ENCODE assay signal across 25 cellular contexts in genomic region chr1:214590696-214591095, GRCh38. TPM values are rescaled to one million over a fixed set of nuclear protein-coding genes. Genes with fewer than 3 reads are reported as not detected.
DNase-seq lines count a peak whose midpoint lies in the region; ATAC-seq, FAIRE-seq and TF ChIP-seq lines count a peak whose summit lies in the region.
"Had no signal": no experiment of that assay in that cellular context is flagged by ENCODE, and none has a peak within 500 bp of the region (broad histone marks: within the 10 kb centered on the region; RNA-seq: fewer than 3 reads in every experiment).

No MANE protein-coding gene starts in this region.

- H3K56ac ChIP-seq in H1 (replicated peaks; ENCODE audit: insufficient read length, low read depth, low read length), result no peak overlapping the region

- no peaks in the 10 kb centered on the region for H3K9me3 Mint-ChIP-seq in stimulated activated naive CD8-positive, alpha-beta T cell treated with anti-CD3 and anti-CD28 coated beads, Interleukin-15, amount 100 ng/mL, for 72 hours
- H3K9me3 Mint-ChIP-seq: T-helper 1 cell treated with Interleukin-12 subunit alpha and Interleukin-12 subunit beta and Interleukin-4 antibody, amounts not matched to agents 30 μg/mL and 1 μg/mL, for 36 hours had no signal

- H2AFZ ChIP-seq in MM.1S (ENCODE audit: low read length) (no peak overlapping the region), H1 (ENCODE audit: low read length) (no peak overlapping the region), osteoblast (ENCODE audit: low read length) (no peak overlapping the region)

- no peaks in the 10 kb centered on the region for H3K23me2 ChIP-seq in H1 (ENCODE audit: low read depth, low read length)

- H3K27ac ChIP-seq in MM.1S (ENCODE audit: low read length) (no peak overlapping the region), H1 (ENCODE audit: low read depth, low read length) (no peak overlapping the region), osteoblast (ENCODE audit: low read depth, low read length) (no peak overlapping the region)
- H3K27ac ChIP-seq: left ventricle myocardium inferior, right atrium auricular region, SK-N-MC, spleen, stomach had no signal

- H2BK15ac ChIP-seq in H1 (ENCODE audit: low read length), result no peak overlapping the region

- H3K4me3 Mint-ChIP-seq in stimulated activated naive CD8-positive, alpha-beta T cell treated with anti-CD3 and anti-CD28 coated beads, Interleukin-15, amount 100 ng/mL, for 72 hours, result no peak overlapping the region
- H3K4me3 Mint-ChIP-seq: T-helper 1 cell treated with Interleukin-12 subunit alpha and Interleukin-12 subunit beta and Interleukin-4 antibody, amounts not matched to agents 30 μg/mL and 1 μg/mL, for 36 hours had no signal

- H3K79me2 ChIP-seq in MM.1S (ENCODE audit: low read length), result no peaks in the 10 kb centered on the region
- no peaks in the 10 kb centered on the region for H3K79me2 ChIP-seq in H1 (ENCODE audit: control insufficient read depth in 1 of 2, insufficient read depth in 2 of 2, low read length in 2 of 2)
- H3K79me2 ChIP-seq in osteoblast (ENCODE audit: insufficient read depth, low read length), result no peaks in the 10 kb centered on the region

- TF ChIP-seq EP300 in H1 (IDR thresholded peaks at IDR 0.05; ENCODE audit: borderline replicate concordance in 1 of 2, low read depth in 2 of 2, low read length in 2 of 2), result no peak

- CTCF ChIA-PET in H1 (lab: Charles Lee; ENCODE audit: partially characterized antibody), result interaction anchor here (1.1 to 18.8 kb wide), 9 partner anchors 8 to 377 kb away, joined by 3 to 445 read pairs (median 5); no protein-coding TSS in a partner anchor

- no peak overlapping the region for H4K8ac ChIP-seq in H1 (ENCODE audit: extremely low read depth, insufficient read depth, low read length)

- H3K9ac ChIP-seq in MM.1S (ENCODE audit: low read length), result no peak overlapping the region
- H3K9ac ChIP-seq in H1 (replicated peaks in 1 of 4; ENCODE audit: extremely low read depth in 1 of 4, low read depth in 3 of 4, low read length in 3 of 4), result no peak overlapping the region

- H3K27me3 ChIP-seq in MM.1S (replicated peaks; ENCODE audit: insufficient read depth, low read length) (no peaks in the 10 kb centered on the region), H1 (replicated peaks in 1 of 4; ENCODE audit: control insufficient read depth in 3 of 4, extremely low read depth in 1 of 4, insufficient read depth in 3 of 4, low read length in 3 of 4) (no peaks in the 10 kb centered on the region), osteoblast (ENCODE audit: insufficient read depth, low read length) (no peaks in the 10 kb centered on the region)
- H3K27me3 ChIP-seq: BE2C, right atrium auricular region had no signal

- H4K20me1 ChIP-seq in MM.1S (ENCODE audit: insufficient read depth, low read length) (no peaks in the 10 kb centered on the region), H1 (replicated peaks in 1 of 2; ENCODE audit: control insufficient read depth in 1 of 2, insufficient read depth in 2 of 2, low read length in 2 of 2) (no peaks in the 10 kb centered on the region), osteoblast (ENCODE audit: insufficient read depth, low read length) (no peaks in the 10 kb centered on the region)

- H2BK12ac ChIP-seq in H1 (ENCODE audit: low read depth, low read length), result no peak overlapping the region

- no peak overlapping the region for H2BK20ac ChIP-seq in H1 (ENCODE audit: low read length)

- no peak; a peak in 1 of 4 replicates for TF ChIP-seq RAD21 in H1 (IDR thresholded peaks at IDR 0.05 in 1 of 2, conservative IDR thresholded peaks at IDR 0.05 in 1 of 2; ENCODE audit: low read depth in 2 of 2, low read length in 2 of 2)

- POLR2A ChIA-PET in H1 (lab: Charles Lee; ENCODE audit: partially characterized antibody), result no interaction called here

- no peaks in the 10 kb centered on the region for H3K9me2 ChIP-seq in MM.1S (replicated peaks; ENCODE audit: insufficient read depth, low read length)

- H2BK120ac ChIP-seq in H1 (replicated peaks; ENCODE audit: low read depth, low read length), result no peak overlapping the region

- H3K36me3 ChIP-seq in MM.1S (replicated peaks; ENCODE audit: insufficient read depth, low read length), result no peaks in the 10 kb centered on the region
- no peaks in the 10 kb centered on the region for H3K36me3 ChIP-seq in H1 (ENCODE audit: control insufficient read depth in 2 of 4, insufficient read depth in 4 of 4, low read length in 3 of 4)
- no peaks in the 10 kb centered on the region for H3K36me3 ChIP-seq in osteoblast (ENCODE audit: insufficient read depth, low read length)
- H3K36me3 ChIP-seq: BE2C, left ventricle myocardium inferior, right atrium auricular region, spleen, stomach had no signal

- H3K4me1 ChIP-seq in MM.1S (ENCODE audit: low read length) (no peaks in the 10 kb centered on the region), H1 (replicated peaks in 1 of 4; ENCODE audit: control insufficient read depth in 3 of 4, insufficient read depth in 4 of 4, low read length in 3 of 4) (no peaks in the 10 kb centered on the region), osteoblast (ENCODE audit: insufficient read depth, low read length) (no peaks in the 10 kb centered on the region)
- H3K4me1 ChIP-seq: BE2C, left ventricle myocardium inferior, right atrium auricular region, spleen, stomach had no signal

- no peak overlapping the region for H2AK5ac ChIP-seq in H1 (ENCODE audit: low read depth, low read length)

- no peak overlapping the region for H3K4me3 ChIP-seq in MM.1S (ENCODE audit: low read length)
- no peak overlapping the region for H3K4me3 ChIP-seq in H1 (ENCODE audit: extremely low read depth in 1 of 4, insufficient read depth in 2 of 4, low read depth in 3 of 4, low read length in 4 of 4)
- H3K4me3 ChIP-seq in osteoblast (ENCODE audit: insufficient read depth, low read length), result no peak overlapping the region
- H3K4me3 ChIP-seq: left ventricle myocardium inferior, right atrium auricular region, SK-N-MC, spleen, stomach had no signal

- H3K14ac ChIP-seq in H1 (ENCODE audit: insufficient read length), result no peak overlapping the region

- H3K4me1 Mint-ChIP-seq in stimulated activated naive CD8-positive, alpha-beta T cell treated with anti-CD3 and anti-CD28 coated beads, Interleukin-15, amount 100 ng/mL, for 72 hours, result no peaks in the 10 kb centered on the region

- no peak overlapping the region for H3K23ac ChIP-seq in H1 (ENCODE audit: insufficient read length)

- peak; percentile 22; the same call in 1 of the 2 replicates for TF ChIP-seq CTCF in MM.1S (IDR thresholded peaks at IDR 0.05; ENCODE audit: low read length)
- peak in 2 of 3 experiments; percentile 6 to 9; a peak in 1 of 4 replicates for TF ChIP-seq CTCF in H1 (IDR thresholded peaks at IDR 0.05; ENCODE audit: control extremely low read depth in 1 of 3, insufficient read depth in 1 of 3, low read depth in 1 of 3, low read length in 3 of 3)
- peak; percentile 21 for TF ChIP-seq CTCF in osteoblast (IDR thresholded peaks at IDR 0.05; ENCODE audit: extremely low read depth, low read depth, low read length)

- H2BK5ac ChIP-seq in H1 (ENCODE audit: low read depth, low read length), result no peak overlapping the region

- no peaks in the 10 kb centered on the region for H3F3A ChIP-seq in MM.1S (ENCODE audit: insufficient read depth, low read length)

- no peak overlapping the region for H3K4me2 ChIP-seq in MM.1S (ENCODE audit: low read depth, low read length)
- H3K4me2 ChIP-seq in H1 (ENCODE audit: insufficient read depth in 1 of 2, low read depth in 2 of 2, low read length in 2 of 2), result no peak overlapping the region
- H3K4me2 ChIP-seq in osteoblast (ENCODE audit: insufficient read depth, low read length), result no peak overlapping the region

- no peak for ATAC-seq in HG02678 (IDR thresholded peaks at IDR 0.05; ENCODE audit: unreplicated experiment)
- no peak for ATAC-seq in HG02870 (IDR thresholded peaks at IDR 0.05; ENCODE audit: unreplicated experiment)
- no peak for ATAC-seq in stimulated activated naive CD8-positive, alpha-beta T cell treated with anti-CD3 and anti-CD28 coated beads, Interleukin-15, amount 100 ng/mL, for 72 hours
- ATAC-seq: activated CD4-positive, CD25-positive, alpha-beta regulatory T cell treated with anti-CD3 and anti-CD28 coated beads, Interleukin-2, amount 50 U/mL, for 24 hours had no signal

- no peak for FAIRE-seq in H1 (lab: Jason Lieb, UNC)
- FAIRE-seq: islet of Langerhans had no signal

- no peak overlapping the region for H3K18ac ChIP-seq in H1 (ENCODE audit: extremely low read depth, low read length)

- no peaks in the 10 kb centered on the region for H3K79me1 ChIP-seq in H1 (ENCODE audit: low read depth, low read length)

- DNase-seq in ELR (ENCODE audit: low read depth) (peak; percentile 37), MM.1S (no peak), H1 (ENCODE audit: low read depth in 1 of 2, low spot score in 2 of 2) (no peak), osteoblast (ENCODE audit: insufficient read length, low spot score, missing footprints) (no peak)
- no peak for DNase-seq in stimulated activated naive CD8-positive, alpha-beta T cell treated with anti-CD3 and anti-CD28 coated beads, Interleukin-15, amount 100 ng/mL, for 72 hours
- DNase-seq: activated CD4-positive, alpha-beta T cell treated with anti-CD3 and anti-CD28 coated beads, Interleukin-2, amount 50 U/mL, for 48 hours; activated naive CD4-positive, alpha-beta T cell treated with Interleukin-2 at 50 U/mL for 16 hours; BE2C; DMS53; left ventricle myocardium inferior; NCI-H1417 treated with DMSO at 0.1 percent for 48 hours; NCI-H2081; NCI-H2227 treated with DMSO at 0.1 percent for 48 hours; NCI-H526; OCI-M1; posterior cingulate gyrus; spleen; stomach had no signal

- H3K9me3 ChIP-seq in MM.1S (replicated peaks; ENCODE audit: insufficient read depth, low read length), result no peaks in the 10 kb centered on the region
- no peaks in the 10 kb centered on the region for H3K9me3 ChIP-seq in H1 (ENCODE audit: insufficient read depth in 2 of 2, low read depth in 1 of 2, low read length in 1 of 2)
- no peaks in the 10 kb centered on the region for H3K9me3 ChIP-seq in osteoblast (ENCODE audit: low read depth, low read length)
- H3K9me3 ChIP-seq: BE2C, left ventricle myocardium inferior, right atrium auricular region, spleen, stomach had no signal

- no peak overlapping the region for H3K4ac ChIP-seq in H1 (replicated peaks; ENCODE audit: insufficient read length, low read depth, low read length)

- H4K91ac ChIP-seq in H1 (replicated peaks; ENCODE audit: insufficient read length, low read length), result no peak overlapping the region

- no peak overlapping the region for H4K5ac ChIP-seq in H1 (ENCODE audit: insufficient read length, low read depth, low read length)

- TF ChIP-seq POLR2A in H1 (IDR thresholded peaks at IDR 0.05; ENCODE audit: control extremely low read depth in 1 of 2, low read depth in 2 of 2, low read length in 2 of 2), result no peak

- no peak overlapping the region for H3K27ac Mint-ChIP-seq in stimulated activated naive CD8-positive, alpha-beta T cell treated with anti-CD3 and anti-CD28 coated beads, Interleukin-15, amount 100 ng/mL, for 72 hours
- H3K27ac Mint-ChIP-seq: T-helper 1 cell treated with Interleukin-12 subunit alpha and Interleukin-12 subunit beta and Interleukin-4 antibody, amounts not matched to agents 30 μg/mL and 1 μg/mL, for 36 hours had no signal

- 91 to 100% methylated on average over 2 to 5 of the region's 5 CpGs for WGBS in H1 (ENCODE audit: extremely low coverage in 1 of 2, insufficient coverage in 1 of 2, insufficient read length in 1 of 2, insufficient replicate concordance in 2 of 2, low coverage in 1 of 2, low lambda C conversion rate in 2 of 2, missing lambda C conversion rate in 1 of 2), 2 experiments

- no peaks in the 10 kb centered on the region for H3K27me3 Mint-ChIP-seq in stimulated activated naive CD8-positive, alpha-beta T cell treated with anti-CD3 and anti-CD28 coated beads, Interleukin-15, amount 100 ng/mL, for 72 hours

RNA-seq across cellular contexts. Expression of gene CENPF, which starts 12.3 kb away (rescaled TPM):
- 170 and 175 TPM in 2 replicates for total RNA-seq in H1 (2021; fragmentation: NEBNext Ultra II Directional; extraction: Animal tissue kit (Norgen Biotek cat#: 25700))
- 10.0 and 13.7 TPM in 2 replicates for polyA plus RNA-seq in H1 (2011; rRNA removed)
- 38.2 TPM for polyA plus RNA-seq in H1 (2011; cell fraction: cytosol; rRNA removed)
- polyA plus RNA-seq in H1 (2011; cell fraction: nucleus; rRNA removed), result 41.1 TPM
- 71.6 to 132 TPM (median 92.6 TPM) in 4 replicates for polyA plus RNA-seq in H1 (2012, experiment 1 of 2)
- polyA plus RNA-seq in H1 (2012, experiment 2 of 2), result 4.1 TPM
- polyA plus RNA-seq in H1 (2013, experiment 1 of 2), result 79.3 TPM
- polyA plus RNA-seq in H1 (2013, experiment 2 of 2), result 70.9 TPM
- 41.5 and 53.5 TPM in 2 replicates for polyA minus RNA-seq in H1 (2011; rRNA and poly(A)+ RNA removed)
- 43.7 TPM for polyA minus RNA-seq in H1 (2011; cell fraction: cytosol; rRNA and poly(A)+ RNA removed)
- 82.6 TPM for polyA minus RNA-seq in H1 (2011; cell fraction: nucleus; rRNA and poly(A)+ RNA removed)
- total RNA-seq in osteoblast, result 8.3 and 8.5 TPM in 2 replicates

RNA-seq across cellular contexts. Expression of gene PTPN14, which starts 39.3 kb away (rescaled TPM):
- 77.4 and 93.6 TPM in 2 replicates for total RNA-seq in H1 (2021; fragmentation: NEBNext Ultra II Directional; extraction: Animal tissue kit (Norgen Biotek cat#: 25700))
- polyA plus RNA-seq in H1 (2011; rRNA removed), result 14.4 and 19.8 TPM in 2 replicates
- polyA plus RNA-seq in H1 (2011; cell fraction: cytosol; rRNA removed), result 15.5 TPM
- 38.0 TPM for polyA plus RNA-seq in H1 (2011; cell fraction: nucleus; rRNA removed)
- polyA plus RNA-seq in H1 (2012, experiment 1 of 2), result 11.9 to 20.9 TPM (median 16.0 TPM) in 4 replicates
- 2.1 TPM for polyA plus RNA-seq in H1 (2012, experiment 2 of 2)
- polyA plus RNA-seq in H1 (2013, experiment 1 of 2), result 22.6 TPM
- 21.4 TPM for polyA plus RNA-seq in H1 (2013, experiment 2 of 2)
- 76.1 and 85.9 TPM in 2 replicates for polyA minus RNA-seq in H1 (2011; rRNA and poly(A)+ RNA removed)
- polyA minus RNA-seq in H1 (2011; cell fraction: cytosol; rRNA and poly(A)+ RNA removed), result 44.8 TPM
- polyA minus RNA-seq in H1 (2011; cell fraction: nucleus; rRNA and poly(A)+ RNA removed), result 80.0 TPM
- total RNA-seq in osteoblast, result 122 and 131 TPM in 2 replicates

Comparison
In these comparisons a context has a peak if more than half of its experiments do, and no peak if none do; other contexts are left out.
1. RNA of gene CENPF, which starts 12.3 kb away (total RNA-seq): 170 to 175 TPM in H1; 8.3 to 8.5 TPM in osteoblast; every median in the first group is over 10 times any median in the second.
2. Peak in every context shown above with its lines, with median percentiles within 50 percentile points of each other: CTCF ChIP-seq.